8 cellular contexts compared by ENCODE assay signal in genomic region chr16:2266887-2267286, GRCh38. TPM values are rescaled to one million over a fixed set of nuclear protein-coding genes. Genes with fewer than 3 reads are reported as not detected.
A peak's percentile ranks its signal among the peaks of the same experiment; 100 is the strongest.
DNase-seq lines count a peak whose midpoint lies in the region; ATAC-seq and TF ChIP-seq lines count a peak whose summit lies in the region.
"Not testable (repeated sequence)": the region's sequence is repeated elsewhere in the genome, so short reads cannot be mapped to it uniquely, and the experiment has no call there.

No MANE protein-coding gene starts in this region.

- H3K9ac ChIP-seq in HUES48 (ENCODE audit: low read depth, low read length) = peak overlapping the region; percentile 99
- H3K9ac ChIP-seq in SU-DHL-6 (ENCODE audit: low read length) = peak overlapping the region; percentile 82
- H3K9ac ChIP-seq in iPS-18a (ENCODE audit: low read length) = peak overlapping the region; percentile 88

- peak overlapping the region; percentile 98 to 99 for H3K27ac Mint-ChIP-seq in effector memory CD8-positive, alpha-beta T cell
- peak overlapping the region; percentile 89 for H3K27ac Mint-ChIP-seq in neural crest cell (ENCODE audit: unreplicated experiment)

- not testable (repeated sequence) for ATAC-seq in effector memory CD8-positive, alpha-beta T cell (replicated peaks)

- H3K27ac ChIP-seq in C4-2B (peak overlapping the region; percentile 98), stomach (peak overlapping the region in 4 of 5 donors; percentile 90 to 96 (median 93))
- H3K27ac ChIP-seq in HUES48 (ENCODE audit: low read depth, low read length); SU-DHL-6 (ENCODE audit: low read depth, low read length); iPS-18a (ENCODE audit: low read length): not testable (repeated sequence)

- peaks cover 23 to 36% of the 10 kb centered on the region in 2 donors for H3K4me1 Mint-ChIP-seq in effector memory CD8-positive, alpha-beta T cell (ENCODE audit: low read depth in 2 of 2)
- H3K4me1 Mint-ChIP-seq in neural crest cell = peaks cover 32% of the 10 kb centered on the region

- H3K27me3 ChIP-seq in HUES48 (ENCODE audit: control insufficient read depth, insufficient read depth, low read length); SU-DHL-6 (ENCODE audit: low read length); iPS-18a (ENCODE audit: control insufficient read depth, insufficient read depth, low read length); stomach: not testable (repeated sequence)

- H3F3A ChIP-seq in SU-DHL-6 (ENCODE audit: insufficient read depth) = not testable (repeated sequence)

- peaks cover 19% of the 10 kb centered on the region for H4K20me1 ChIP-seq in SU-DHL-6 (ENCODE audit: low read depth, low read length)

- H3K4me2 ChIP-seq in SU-DHL-6 (ENCODE audit: low read depth, low read length, poor library complexity, severe bottlenecking) = peak overlapping the region; percentile 95

- WGBS in stomach, 5 donors = 3 to 6% (median 4%) methylated on average over 2 to 11 of the region's 12 CpGs

- H3K9me2 ChIP-seq in SU-DHL-6 (replicated peaks; ENCODE audit: insufficient read depth, low read length) = not testable (repeated sequence)

- not testable (repeated sequence) for H3K9me3 Mint-ChIP-seq in effector memory CD8-positive, alpha-beta T cell; neural crest cell

- H3K9me3 ChIP-seq in HUES48 (ENCODE audit: control insufficient read depth, insufficient read depth, low read length); SU-DHL-6 (ENCODE audit: insufficient read depth, low read length); iPS-18a (ENCODE audit: control insufficient read depth, low read depth, low read length); stomach: not testable (repeated sequence)

- TF ChIP-seq POLR2A in stomach (IDR thresholded peaks at IDR 0.05) = not testable (repeated sequence)

- H3K4me1 ChIP-seq in HUES48 (ENCODE audit: control insufficient read depth, insufficient read depth, low read length); iPS-18a (ENCODE audit: control insufficient read depth, low read depth, low read length): not testable (repeated sequence)
- H3K4me1 ChIP-seq in stomach = peaks cover 27 to 62% (median 43%) of the 10 kb centered on the region in 4 donors

- peaks cover 57% of the 10 kb centered on the region for H3K36me3 Mint-ChIP-seq in effector memory CD8-positive, alpha-beta T cell (ENCODE audit: insufficient read depth)
- peaks cover 15% of the 10 kb centered on the region for H3K36me3 Mint-ChIP-seq in neural crest cell (ENCODE audit: low read depth)

- peak; percentile 28 for DNase-seq in activated naive CD4-positive, alpha-beta T cell treated with anti-CD3 and anti-CD28 coated beads, Interleukin-2, amount 50 U/mL, for 16 hours
- peak in 1 of 3 experiments; percentile 21 for DNase-seq in effector memory CD8-positive, alpha-beta T cell
- DNase-seq in neural crest cell (ENCODE audit: low read depth, low spot score); stomach: not testable (repeated sequence)

- not testable (repeated sequence) for H3K27me3 Mint-ChIP-seq in effector memory CD8-positive, alpha-beta T cell; neural crest cell (ENCODE audit: low read depth)

- H3K4me3 ChIP-seq in HUES48 (ENCODE audit: low read depth, low read length) (peak overlapping the region; percentile 99), SU-DHL-6 (ENCODE audit: insufficient read depth, low read length, poor library complexity, severe bottlenecking) (peak overlapping the region; percentile 78), iPS-18a (ENCODE audit: low read length) (peak overlapping the region; percentile 71), stomach (peak overlapping the region; percentile 75 to 81 (median 78))

- TF ChIP-seq EP300 in stomach (IDR thresholded peaks at IDR 0.05) = not testable (repeated sequence)

- H3K79me2 ChIP-seq in SU-DHL-6 (ENCODE audit: insufficient read depth, low read length) = peaks cover 65% of the 10 kb centered on the region

- H3K36me3 ChIP-seq in HUES48 (ENCODE audit: control insufficient read depth, insufficient read depth, low read length) (peaks cover 38% of the 10 kb centered on the region), SU-DHL-6 (ENCODE audit: low read length) (peaks cover 24% of the 10 kb centered on the region), iPS-18a (ENCODE audit: control insufficient read depth, low read depth, low read length) (peaks cover 37% of the 10 kb centered on the region), stomach (peaks cover 24 to 33% (median 27%) of the 10 kb centered on the region in 4 donors)

- TF ChIP-seq CTCF in C4-2B (conservative IDR thresholded peaks at IDR 0.05); SU-DHL-6 (IDR thresholded peaks at IDR 0.05; ENCODE audit: insufficient read depth, low read length, poor library complexity, severe bottlenecking); neural crest cell (conservative IDR thresholded peaks at IDR 0.05); stomach (IDR thresholded peaks at IDR 0.05): not testable (repeated sequence)

- intact Hi-C loops in stomach (cut with DNase I; ENCODE audit: low total_unique reads) = not testable (repeated sequence)

- H3K4me3 Mint-ChIP-seq in effector memory CD8-positive, alpha-beta T cell = peak overlapping the region; percentile 97
- H3K4me3 Mint-ChIP-seq in neural crest cell = peak overlapping the region; percentile 93

- H2AFZ ChIP-seq in SU-DHL-6 (ENCODE audit: low read depth, low read length, severe bottlenecking) = not testable (repeated sequence)

RNA-seq across cellular contexts. Expression of gene RNPS1, which starts 1.0 kb away (rescaled TPM):
- total RNA-seq in neural crest cell (390 and 420 TPM in 2 replicates), stomach (100 to 1,000 TPM in 4 of 5 donors, 10 to 100 TPM in 1; 72.7 to 162 (median 116) TPM)
- polyA plus RNA-seq in stomach = 100 to 1,000 TPM in 1 of 3 donors, 10 to 100 TPM in 2; 80.9 to 127 (median 99.2) TPM

RNA-seq across cellular contexts. Expression of gene ECI1, which starts 15.5 kb away (rescaled TPM):
- total RNA-seq in neural crest cell = 71.9 and 79.2 TPM in 2 replicates
- 100 to 1,000 TPM in 3 of 5 donors, 10 to 100 TPM in 2; 20.4 to 234 (median 113) TPM for total RNA-seq in stomach
- 100 to 1,000 TPM in 2 of 3 donors, 10 to 100 TPM in 1; 84.3 to 109 (median 106) TPM for polyA plus RNA-seq in stomach

RNA-seq across cellular contexts. Expression of gene DNASE1L2, which starts 30.6 kb away (rescaled TPM):
- total RNA-seq in neural crest cell (1.6 and 2.6 TPM in 2 replicates), stomach (not detected)
- polyA plus RNA-seq in stomach = under 1 TPM in 2 of 3 donors, not detected in 1; 0.68 to 0.90 TPM

RNA-seq across cellular contexts. Expression of gene E4F1, which starts 43.5 kb away (rescaled TPM):
- 37.5 and 38.9 TPM in 2 replicates for total RNA-seq in neural crest cell
- total RNA-seq in stomach = 100 to 1,000 TPM in 1 of 5 donors, 10 to 100 TPM in 4; 12.7 to 114 (median 64.5) TPM
- polyA plus RNA-seq in stomach = 10 to 100 TPM; 21.4 to 25.2 (median 23.8) TPM

RNA-seq across cellular contexts. Expression of gene PGP, which starts 52.2 kb away (rescaled TPM):
- total RNA-seq in neural crest cell (47.3 and 50.2 TPM in 2 replicates), stomach (10 to 100 TPM in 4 of 5 donors, 1 to 10 TPM in 1; 9.4 to 90.4 (median 15.9) TPM)
- polyA plus RNA-seq in stomach = 10 to 100 TPM in 2 of 3 donors, 1 to 10 TPM in 1; 9.3 to 11.0 (median 10.0) TPM
